ENCODE assay signal across 8 cellular contexts in the genomic region with DNA sequence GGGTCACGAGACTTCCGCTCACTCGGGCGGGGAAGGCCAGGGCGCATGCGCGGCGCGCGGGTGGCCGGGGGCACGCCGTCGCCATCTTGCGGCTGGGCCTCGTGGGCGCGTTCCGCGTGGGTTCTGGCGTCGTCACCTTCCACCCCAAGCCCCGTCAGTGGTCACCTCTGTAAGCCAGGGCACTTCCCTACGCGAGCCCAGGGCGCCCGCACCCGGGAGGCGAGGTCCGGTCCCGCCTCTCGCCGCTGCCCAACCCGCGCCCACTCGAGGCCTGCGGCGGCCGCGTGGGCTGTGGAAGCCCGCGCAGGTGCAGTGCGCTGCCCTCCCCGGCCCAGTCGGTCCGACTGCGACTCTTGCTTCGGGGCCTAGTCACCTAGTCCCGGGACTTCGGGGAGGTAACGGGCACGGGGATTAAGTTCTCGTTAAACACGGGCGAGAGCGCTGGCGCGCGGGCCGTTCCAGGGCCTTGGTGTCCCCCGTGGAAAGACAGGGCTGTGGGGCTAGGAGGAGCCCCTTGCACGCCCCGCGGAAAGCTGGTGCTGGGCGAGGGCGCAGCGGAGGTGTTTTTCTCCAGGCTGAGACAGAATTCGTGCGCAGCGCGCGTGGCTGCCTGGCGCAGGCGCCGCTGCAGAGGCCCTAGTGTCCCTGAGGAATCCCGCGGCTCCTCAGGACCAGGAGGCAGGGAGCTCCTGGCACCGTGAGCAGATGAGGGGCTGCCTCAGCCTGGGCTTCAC. TPM values are rescaled to one million over a fixed set of nuclear protein-coding genes. Genes with fewer than 3 reads are reported as not detected.
DNase-seq lines count a peak whose midpoint lies in the region; ATAC-seq and TF ChIP-seq lines count a peak whose summit lies in the region.

No MANE protein-coding gene starts in this region.

- H3K36me3 Mint-ChIP-seq in activated naive CD4-positive, alpha-beta T cell treated with anti-CD3 and anti-CD28 coated beads, Interleukin-2, amount 50 U/mL, for 24 hours = peaks cover 6% of the 10 kb centered on the region
- no peaks in the 10 kb centered on the region for H3K36me3 Mint-ChIP-seq in glutamatergic neuron (ENCODE audit: unreplicated experiment)
- peaks cover 4% of the 10 kb centered on the region for H3K36me3 Mint-ChIP-seq in osteocyte (ENCODE audit: unreplicated experiment)

- no peaks in the 10 kb centered on the region for H3K27me3 Mint-ChIP-seq in activated naive CD4-positive, alpha-beta T cell treated with anti-CD3 and anti-CD28 coated beads, Interleukin-2, amount 50 U/mL, for 24 hours
- H3K27me3 Mint-ChIP-seq in glutamatergic neuron (ENCODE audit: unreplicated experiment) (peaks cover 1% of the 10 kb centered on the region), osteocyte (ENCODE audit: unreplicated experiment) (no peaks in the 10 kb centered on the region)

- H3K27ac ChIP-seq in SK-N-SH (ENCODE audit: low read depth in 2 of 2, low read length in 1 of 2) (peak overlapping the region; percentile 95), thymus (ENCODE audit: low read depth) (peak overlapping the region; percentile 91)

- H3K36me3 ChIP-seq in SK-N-SH (replicated peaks in 1 of 2; ENCODE audit: control insufficient read depth in 1 of 2, insufficient read depth in 2 of 2, low read length in 1 of 2) = peaks cover 15 to 23% of the 10 kb centered on the region in 2 experiments
- peaks cover 26% of the 10 kb centered on the region for H3K36me3 ChIP-seq in thymus (ENCODE audit: control insufficient read depth, insufficient read depth)

- TF ChIP-seq EP300 in SK-N-SH (IDR thresholded peaks at IDR 0.05; ENCODE audit: borderline replicate concordance in 1 of 2, low read depth in 1 of 2, low read length in 1 of 2) = 0 out of 4 replicates have a peak, but pooled peaks of 1 of the 2 experiments have one; percentile 6

- H3K9ac ChIP-seq in SK-N-SH = peak overlapping the region; percentile 99

- peaks cover 41% of the 10 kb centered on the region for H3K4me1 Mint-ChIP-seq in activated naive CD4-positive, alpha-beta T cell treated with anti-CD3 and anti-CD28 coated beads, Interleukin-2, amount 50 U/mL, for 24 hours
- H3K4me1 Mint-ChIP-seq in glutamatergic neuron (ENCODE audit: low read depth, unreplicated experiment) = peaks cover 3% of the 10 kb centered on the region
- H3K4me1 Mint-ChIP-seq in osteocyte (ENCODE audit: unreplicated experiment) = peaks cover 40% of the 10 kb centered on the region

- peaks cover 71% of the 10 kb centered on the region for H3F3A ChIP-seq in SK-N-SH (replicated peaks; ENCODE audit: insufficient read depth)

- under 1% methylated on average over 24 of the region's 78 CpGs for WGBS in SK-N-SH (ENCODE audit: low lambda C conversion rate)
- WGBS in thymus = under 1% methylated on average over 78 of the region's 78 CpGs

- H3K79me2 ChIP-seq in SK-N-SH (ENCODE audit: insufficient read depth) = peaks cover 51% of the 10 kb centered on the region

- no peaks in the 10 kb centered on the region for H3K9me3 ChIP-seq in SK-N-SH
- no peaks in the 10 kb centered on the region for H3K9me3 ChIP-seq in thymus (ENCODE audit: control insufficient read depth)

- H2AFZ ChIP-seq in SK-N-SH (ENCODE audit: low read depth) = peak overlapping the region; percentile 69

- H3K27ac Mint-ChIP-seq in activated naive CD4-positive, alpha-beta T cell treated with anti-CD3 and anti-CD28 coated beads, Interleukin-2, amount 50 U/mL, for 24 hours = peak overlapping the region; percentile 97
- peak overlapping the region; percentile 84 for H3K27ac Mint-ChIP-seq in glutamatergic neuron (ENCODE audit: unreplicated experiment)
- peak overlapping the region; percentile 90 for H3K27ac Mint-ChIP-seq in osteocyte (ENCODE audit: unreplicated experiment)

- POLR2A ChIA-PET in SK-N-SH (lab: Yijun Ruan, JAX) = interaction anchor here (0.5 to 2.4 kb wide), 11 partner anchors 10 to 344 kb away, joined by 3 to 16 read pairs (median 5); partner anchors contain the start of genes ARL16, HGS, MAFG and MCRIP1

- H3K4me1 ChIP-seq in SK-N-SH (ENCODE audit: control insufficient read depth in 1 of 2, insufficient read depth in 2 of 2, low read depth in 1 of 2, low read length in 1 of 2) (peaks cover 24 to 41% of the 10 kb centered on the region in 2 experiments; a peak in 3 of 4 replicates), thymus (ENCODE audit: control insufficient read depth, insufficient read depth, low read length) (peaks cover 5% of the 10 kb centered on the region)

- H3K4me3 ChIP-seq in SK-N-SH (ENCODE audit: low read depth in 2 of 2, low read length in 1 of 2) (peak overlapping the region; percentile 82 to 83), thymus (ENCODE audit: low read length) (peak overlapping the region; percentile 78)

- TF ChIP-seq RAD21 in SK-N-SH (IDR thresholded peaks at IDR 0.05; ENCODE audit: low read length) = no peak

- H3K27me3 ChIP-seq in SK-N-SH (ENCODE audit: insufficient read depth) (no peaks in the 10 kb centered on the region), thymus (ENCODE audit: control insufficient read depth, insufficient read depth) (no peaks in the 10 kb centered on the region)

- peaks cover 34% of the 10 kb centered on the region for H4K20me1 ChIP-seq in SK-N-SH (ENCODE audit: insufficient read depth)

- H3K9me3 Mint-ChIP-seq in activated naive CD4-positive, alpha-beta T cell treated with anti-CD3 and anti-CD28 coated beads, Interleukin-2, amount 50 U/mL, for 24 hours = no peaks in the 10 kb centered on the region
- H3K9me3 Mint-ChIP-seq in glutamatergic neuron (ENCODE audit: unreplicated experiment) = peaks cover 7% of the 10 kb centered on the region
- no peaks in the 10 kb centered on the region for H3K9me3 Mint-ChIP-seq in osteocyte (ENCODE audit: unreplicated experiment)

- peak overlapping the region; percentile 82 for H3K4me3 Mint-ChIP-seq in activated naive CD4-positive, alpha-beta T cell treated with anti-CD3 and anti-CD28 coated beads, Interleukin-2, amount 50 U/mL, for 24 hours
- H3K4me3 Mint-ChIP-seq in glutamatergic neuron (ENCODE audit: unreplicated experiment) (peak overlapping the region; percentile 83), osteocyte (ENCODE audit: unreplicated experiment) (peak overlapping the region; percentile 81)

- no peaks in the 10 kb centered on the region for H3K9me2 ChIP-seq in SK-N-SH

- peak; percentile 37; the same call in 1 of the 2 replicates for TF ChIP-seq CTCF in SK-N-SH (IDR thresholded peaks at IDR 0.05)
- no peak for TF ChIP-seq CTCF in glutamatergic neuron (IDR thresholded peaks at IDR 0.05; ENCODE audit: partially characterized antibody, unreplicated experiment)
- TF ChIP-seq CTCF in osteocyte (IDR thresholded peaks at IDR 0.05) = peak; percentile 34

- CTCF ChIA-PET in SK-N-SH (lab: Yijun Ruan, JAX) = interaction anchor here (1.0 to 6.9 kb wide), 11 partner anchors 10 to 150 kb away, joined by 3 to 54 read pairs (median 22); partner anchors contain the start of genes ALYREF, ANAPC11, CENPX and LRRC45

- DNase-seq in Caki2 (ENCODE audit: low read depth) (peak; percentile 80), LHCN-M2 (ENCODE audit: low read depth) (peak; percentile 84), SK-N-SH (peak; percentile 100), glutamatergic neuron (peak; percentile 95), osteocyte (ENCODE audit: extremely low spot score, unreplicated experiment) (peak; percentile 98)

- in situ Hi-C loops in Caki2 (cut with HindIII; ENCODE audit: low pct_unique_long_range_greater_than_20kb, low sequenced_read_pairs) = no loop called here

- ATAC-seq in GM21526 (IDR thresholded peaks at IDR 0.05; ENCODE audit: low FRiP score, unreplicated experiment) = peak; percentile 40

- peak overlapping the region; percentile 100 for H3K4me2 ChIP-seq in SK-N-SH

RNA-seq across cellular contexts. Expression of gene ARHGDIA, which starts 0.4 kb away (rescaled TPM):
- total RNA-seq in Caki2 (2014; rRNA removed; shearing (Covaris generic); ENCODE audit: low replicate concordance) = 117 and 146 TPM in 2 replicates
- total RNA-seq in LHCN-M2 (2014; rRNA removed) (303 and 305 TPM in 2 replicates), glutamatergic neuron (ENCODE audit: unreplicated experiment) (432 TPM), osteocyte (430 and 433 TPM in 2 replicates)
- polyA plus RNA-seq in LHCN-M2 (2012) = 983 TPM
- polyA plus RNA-seq in SK-N-SH (2012; rRNA removed) (184 and 385 TPM in 2 replicates), thymus (189 TPM)
- polyA plus RNA-seq in SK-N-SH (2012; cell fraction: cytosol; rRNA removed) = 158 and 279 TPM in 2 replicates
- 650 and 681 TPM in 2 replicates for polyA plus RNA-seq in SK-N-SH (2012; cell fraction: nucleus; rRNA removed)

RNA-seq across cellular contexts. Expression of gene P4HB, which starts 11.2 kb away (rescaled TPM):
- total RNA-seq in Caki2 (2014; rRNA removed; shearing (Covaris generic); ENCODE audit: low replicate concordance) = 653 and 796 TPM in 2 replicates
- total RNA-seq in LHCN-M2 (2014; rRNA removed) (1,598 and 3,461 TPM in 2 replicates), glutamatergic neuron (ENCODE audit: unreplicated experiment) (259 TPM), osteocyte (792 and 837 TPM in 2 replicates)
- 837 TPM for polyA plus RNA-seq in LHCN-M2 (2012)
- polyA plus RNA-seq in SK-N-SH (2012; rRNA removed) (112 and 165 TPM in 2 replicates), thymus (219 TPM)
- 240 and 314 TPM in 2 replicates for polyA plus RNA-seq in SK-N-SH (2012; cell fraction: cytosol; rRNA removed)
- polyA plus RNA-seq in SK-N-SH (2012; cell fraction: nucleus; rRNA removed) = 212 and 321 TPM in 2 replicates

RNA-seq across cellular contexts. Expression of gene ALYREF, which starts 19.8 kb away (rescaled TPM):
- total RNA-seq in Caki2 (2014; rRNA removed; shearing (Covaris generic); ENCODE audit: low replicate concordance) = 279 and 312 TPM in 2 replicates
- total RNA-seq in LHCN-M2 (2014; rRNA removed) (184 and 190 TPM in 2 replicates), glutamatergic neuron (ENCODE audit: unreplicated experiment) (80.6 TPM), osteocyte (72.6 and 78.5 TPM in 2 replicates)
- polyA plus RNA-seq in LHCN-M2 (2012) = 139 TPM
- polyA plus RNA-seq in SK-N-SH (2012; rRNA removed) (176 and 269 TPM in 2 replicates), thymus (42.9 TPM)
- polyA plus RNA-seq in SK-N-SH (2012; cell fraction: cytosol; rRNA removed) = 159 and 175 TPM in 2 replicates
- 164 and 238 TPM in 2 replicates for polyA plus RNA-seq in SK-N-SH (2012; cell fraction: nucleus; rRNA removed)

RNA-seq across cellular contexts. Expression of gene ANAPC11, which starts 20.0 kb away (rescaled TPM):
- total RNA-seq in Caki2 (2014; rRNA removed; shearing (Covaris generic); ENCODE audit: low replicate concordance) = 220 and 309 TPM in 2 replicates
- total RNA-seq in LHCN-M2 (2014; rRNA removed) (194 and 234 TPM in 2 replicates), glutamatergic neuron (ENCODE audit: unreplicated experiment) (118 TPM), osteocyte (119 and 138 TPM in 2 replicates)
- 423 TPM for polyA plus RNA-seq in LHCN-M2 (2012)
- polyA plus RNA-seq in SK-N-SH (2012; rRNA removed) (1,022 and 1,275 TPM in 2 replicates), thymus (127 TPM)
- polyA plus RNA-seq in SK-N-SH (2012; cell fraction: cytosol; rRNA removed) = 764 and 988 TPM in 2 replicates
- 313 and 563 TPM in 2 replicates for polyA plus RNA-seq in SK-N-SH (2012; cell fraction: nucleus; rRNA removed)

RNA-seq across cellular contexts. Expression of gene NPB, which starts 30.5 kb away (rescaled TPM):
- total RNA-seq in Caki2 (2014; rRNA removed; shearing (Covaris generic); ENCODE audit: low replicate concordance) = 0.07 and 5.4 TPM in 2 replicates
- 0.86 and 2.9 TPM in 2 replicates for total RNA-seq in LHCN-M2 (2014; rRNA removed)
- polyA plus RNA-seq in LHCN-M2 (2012) = 1.8 TPM
- 0.91 and 2.4 TPM in 2 replicates for polyA plus RNA-seq in SK-N-SH (2012; rRNA removed)
- 1.0 and 1.9 TPM in 2 replicates for polyA plus RNA-seq in SK-N-SH (2012; cell fraction: cytosol; rRNA removed)
- polyA plus RNA-seq in SK-N-SH (2012; cell fraction: nucleus; rRNA removed) = 0.89 and 2.1 TPM in 2 replicates
- total RNA-seq in glutamatergic neuron (ENCODE audit: unreplicated experiment) = 0.96 TPM
- 0.56 and 0.68 TPM in 2 replicates for total RNA-seq in osteocyte
- 3.5 TPM for polyA plus RNA-seq in thymus

Comparison
In these comparisons a context has a peak if more than half of its experiments do, and no peak if none do; other contexts are left out.
1. Peak in every context shown above with its lines: DNase-seq, ATAC-seq, H3K4me3 ChIP-seq and H3K27ac ChIP-seq.